In the genomic region with DNA sequence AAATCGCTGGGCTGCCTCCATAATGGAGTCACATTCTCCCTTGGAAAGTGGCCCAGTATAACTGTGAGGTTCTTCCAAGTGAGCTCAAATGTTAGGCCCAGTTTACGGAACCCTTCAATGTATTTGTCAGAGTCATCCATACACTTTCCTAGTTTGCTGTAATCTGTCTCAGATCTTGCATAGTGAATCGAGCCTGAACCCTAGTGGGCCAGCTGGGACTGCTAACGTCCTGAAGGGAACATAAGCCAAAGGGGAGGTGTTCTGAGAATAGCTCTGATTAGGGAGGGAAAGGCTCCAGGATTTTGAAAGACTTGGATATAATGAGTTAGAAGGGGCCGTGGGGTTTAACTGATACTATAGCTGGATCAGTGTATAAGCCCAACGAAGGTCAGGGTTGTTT, we compare ENCODE assay signal across 25 cellular contexts.
A peak's percentile ranks its signal among the peaks of the same experiment; 100 is the strongest.
DNase-seq lines count a peak whose midpoint lies in the region; ATAC-seq and TF ChIP-seq lines count a peak whose summit lies in the region.
"Had no signal": no experiment of that assay in that cellular context is flagged by ENCODE, and none has a peak within 500 bp of the region (broad histone marks: within the 10 kb centered on the region; RNA-seq: fewer than 3 reads in every experiment).

No MANE protein-coding gene starts in this region.

- no peaks in the 10 kb centered on the region for H3K36me3 ChIP-seq in subcutaneous abdominal adipose tissue (ENCODE audit: control insufficient read depth in 5 of 5, insufficient read depth in 5 of 5, low read length in 5 of 5)
- H3K36me3 ChIP-seq: BE2C, SJSA1 had no signal

- no peak for TF ChIP-seq CTCF in fibroblast of mammary gland (conservative IDR thresholded peaks at IDR 0.05; ENCODE audit: control insufficient read depth, insufficient read depth, low read depth, low read length)

- no peak overlapping the region for H3K4me3 ChIP-seq in fibroblast of mammary gland (ENCODE audit: control insufficient read depth, low read depth, low read length)
- no peak overlapping the region for H3K4me3 ChIP-seq in right cardiac atrium (ENCODE audit: low read length)
- no peak overlapping the region for H3K4me3 ChIP-seq in subcutaneous abdominal adipose tissue (ENCODE audit: low read depth in 1 of 5, low read length in 5 of 5)
- H3K4me3 ChIP-seq: GM23248, K562, SJSA1 had no signal

- ATAC-seq in right cardiac atrium, result peak; percentile 50 to 74
- ATAC-seq: K562, PC-3 had no signal

- H3K27ac ChIP-seq in right cardiac atrium (ENCODE audit: low read length) (no peak overlapping the region), subcutaneous abdominal adipose tissue (ENCODE audit: low read depth, low read length) (peak overlapping the region; percentile 42)
- H3K27ac ChIP-seq: 22Rv1, GM23248, SJSA1 had no signal

- H3K27me3 ChIP-seq in right cardiac atrium (ENCODE audit: control insufficient read depth, insufficient read depth) (no peaks in the 10 kb centered on the region), subcutaneous abdominal adipose tissue (ENCODE audit: control insufficient read depth in 5 of 5, insufficient read depth in 4 of 5, low read length in 5 of 5) (no peaks in the 10 kb centered on the region)
- H3K27me3 ChIP-seq: BE2C, SJSA1 had no signal

- H3K9me3 ChIP-seq in right cardiac atrium (ENCODE audit: control insufficient read depth, low read length) (no peaks in the 10 kb centered on the region), subcutaneous abdominal adipose tissue (ENCODE audit: control insufficient read depth in 5 of 5, low read length in 5 of 5) (no peaks in the 10 kb centered on the region)
- H3K9me3 ChIP-seq: BE2C, SJSA1 had no signal

- WGBS in right cardiac atrium, result 43% methylated on average over 6 of the region's 6 CpGs

- H3K9ac ChIP-seq in subcutaneous abdominal adipose tissue (ENCODE audit: low read length in 5 of 5), result no peak overlapping the region
- H3K9ac ChIP-seq: GM23248 had no signal

- H3K4me1 ChIP-seq in right cardiac atrium (ENCODE audit: control insufficient read depth, insufficient read depth, low read length) (peaks cover 1% of the 10 kb centered on the region), subcutaneous abdominal adipose tissue (ENCODE audit: control insufficient read depth in 5 of 5, insufficient read depth in 5 of 5, low read length in 5 of 5) (peaks cover 4 to 48% (median 38%) of the 10 kb centered on the region in 5 donors)
- H3K4me1 ChIP-seq: SJSA1 had no signal

- peak; percentile 1 for DNase-seq in DMS 273 (lab: John Stamatoyannopoulos, UW; ENCODE audit: unreplicated experiment)
- DNase-seq in DMS 273 treated with DMSO at 0.1 percent for 48 hours (lab: John Stamatoyannopoulos, UW), result no peak
- DNase-seq in fibroblast of mammary gland (ENCODE audit: low read depth), result peak; percentile 49
- peak in 2 of 3 donors; percentile 20 to 56 for DNase-seq in right cardiac atrium
- no peak for DNase-seq in cortex of kidney (lab: John Stamatoyannopoulos, UW)
- no peak for DNase-seq in glomerular visceral epithelial cell (ENCODE audit: extremely low spot score)
- DNase-seq: BE2C; CD8-positive, alpha-beta memory T cell; DMS153; DND-41; GM23248; H9; Kasumi-1; NCI-H1105; NCI-H1930; NCI-H2107; NCI-H446 treated with DMSO at 0.1 percent for 48 hours; NCI-H526; NCI-H82; NK-92 treated with Interleukin-12 subunit alpha and Interleukin-12 subunit beta, amount 100 ng/mL, for 24 hours; PC-3 had no signal

- intact Hi-C loops in right cardiac atrium (cut with DNase I), result no loop called here

Comparison
In these comparisons a context has a peak if more than half of its experiments do, and no peak if none do; other contexts are left out.
1. DNase-seq: peak in DMS 273 (single experiment), fibroblast of mammary gland (single experiment) and right cardiac atrium (2 of 3); none in DMS 273 treated with DMSO at 0.1 percent for 48 hours (single experiment), cortex of kidney (single experiment) and glomerular visceral epithelial cell (single experiment).